9 cellular contexts compared by ENCODE assay signal in the genomic region with DNA sequence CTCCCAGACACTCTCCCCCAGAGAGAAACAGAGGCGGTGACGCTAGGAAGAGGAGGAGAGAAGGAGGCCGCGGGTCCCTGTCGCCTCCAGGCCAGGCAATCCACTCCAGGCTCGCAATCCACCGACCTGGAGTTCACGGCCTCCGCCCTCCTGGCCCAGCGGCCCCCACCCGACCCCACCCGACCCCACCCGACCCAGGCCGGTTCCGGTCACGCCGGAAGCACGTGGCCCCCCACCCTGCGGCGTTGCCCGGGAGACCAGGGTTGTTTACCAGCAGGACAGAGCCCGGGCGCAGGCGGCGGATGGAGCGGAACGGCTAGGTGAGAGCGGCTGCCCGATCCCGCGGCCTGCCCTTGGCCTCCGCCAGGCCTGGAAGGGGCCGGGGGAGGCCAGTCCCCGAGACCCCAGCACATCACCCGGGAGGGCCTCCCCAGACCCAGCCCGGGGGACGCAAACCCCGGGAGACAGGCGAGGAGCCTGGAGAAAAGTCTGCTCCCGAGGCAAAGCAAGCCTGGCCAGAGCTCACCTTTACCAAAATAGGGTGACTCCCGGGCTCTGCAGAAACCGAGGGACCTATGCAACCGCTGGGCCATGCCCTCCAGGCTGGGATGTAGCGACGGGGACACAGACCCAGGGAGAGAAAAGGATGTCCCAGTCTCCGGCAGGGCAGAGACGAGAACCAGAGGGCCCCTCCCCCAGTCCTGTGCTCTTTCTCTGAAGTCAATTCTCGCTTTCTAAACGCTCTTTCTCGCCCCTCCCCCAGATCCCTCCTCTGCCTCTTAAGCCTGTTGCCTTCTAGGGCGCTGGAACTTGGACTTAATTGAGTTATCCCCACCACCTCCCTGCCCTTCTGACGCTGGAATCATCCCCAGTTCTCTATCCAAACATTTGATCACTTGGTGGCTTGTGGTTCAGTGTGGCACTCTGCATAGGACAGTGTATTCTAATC. TPM values are rescaled to one million over a fixed set of nuclear protein-coding genes. Genes with fewer than 3 reads are reported as not detected.
DNase-seq lines count a peak whose midpoint lies in the region; ATAC-seq lines count a peak whose summit lies in the region.
"Had no signal": no experiment of that assay in that cellular context is flagged by ENCODE, and none has a peak within 500 bp of the region (broad histone marks: within the 10 kb centered on the region; RNA-seq: fewer than 3 reads in every experiment).

A gene with protein sequence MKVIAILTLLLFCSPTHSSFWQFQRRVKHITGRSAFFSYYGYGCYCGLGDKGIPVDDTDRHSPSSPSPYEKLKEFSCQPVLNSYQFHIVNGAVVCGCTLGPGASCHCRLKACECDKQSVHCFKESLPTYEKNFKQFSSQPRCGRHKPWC (minus strand): TSS at position 685 of the 949 bp plus-strand sequence. CDS start 9,155 bp downstream, outside the sequence.
A gene with protein sequence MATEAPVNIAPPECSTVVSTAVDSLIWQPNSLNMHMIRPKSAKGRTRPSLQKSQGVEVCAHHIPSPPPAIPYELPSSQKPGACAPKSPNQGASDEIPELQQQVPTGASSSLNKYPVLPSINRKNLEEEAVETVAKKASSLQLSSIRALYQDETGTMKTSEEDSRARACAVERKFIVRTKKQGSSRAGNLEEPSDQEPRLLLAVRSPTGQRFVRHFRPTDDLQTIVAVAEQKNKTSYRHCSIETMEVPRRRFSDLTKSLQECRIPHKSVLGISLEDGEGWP (plus strand): TSS at position 263 of the 949 bp plus-strand sequence. CDS start 4,466 bp downstream, outside the sequence.

- no peaks in the 10 kb centered on the region for H3K27me3 Mint-ChIP-seq in T-cell
- peaks cover 27% of the 10 kb centered on the region for H3K27me3 Mint-ChIP-seq in activated naive CD8-positive, alpha-beta T cell treated with anti-CD3 and anti-CD28 coated beads, Interleukin-2, amount 50 U/mL, for 24 hours

- intact Hi-C loops in left colon (cut with DNase I, micrococcal nuclease) = no loop called here

- peak within 1 kb of the TSS; percentile 74 to 77 (median 77) for H3K4me3 Mint-ChIP-seq in T-cell
- peak within 1 kb of the TSS; percentile 82 for H3K4me3 Mint-ChIP-seq in activated naive CD8-positive, alpha-beta T cell treated with anti-CD3 and anti-CD28 coated beads, Interleukin-2, amount 50 U/mL, for 24 hours

- peaks cover 43 to 54% (median 53%) of the 10 kb centered on the region in 3 donors for H3K4me1 Mint-ChIP-seq in T-cell
- peaks cover 50% of the 10 kb centered on the region for H3K4me1 Mint-ChIP-seq in activated naive CD8-positive, alpha-beta T cell treated with anti-CD3 and anti-CD28 coated beads, Interleukin-2, amount 50 U/mL, for 24 hours

- H3K27ac Mint-ChIP-seq in T-cell = peak within 1 kb of the TSS; percentile 75 to 85
- H3K27ac Mint-ChIP-seq in activated naive CD8-positive, alpha-beta T cell treated with anti-CD3 and anti-CD28 coated beads, Interleukin-2, amount 50 U/mL, for 24 hours = peak within 1 kb of the TSS; percentile 84

- H3K36me3 Mint-ChIP-seq in T-cell = no peaks in the 10 kb centered on the region
- H3K36me3 Mint-ChIP-seq in activated naive CD8-positive, alpha-beta T cell treated with anti-CD3 and anti-CD28 coated beads, Interleukin-2, amount 50 U/mL, for 24 hours (ENCODE audit: low read depth) = peaks cover 3% of the 10 kb centered on the region

- POLR2A ChIA-PET in T-cell (lab: Charles Lee) = no interaction called here

- peak; percentile 62 for DNase-seq in ELF-1 (ENCODE audit: low read depth, low spot score)
- DNase-seq in T-cell = peak in 33 of 34 experiments; percentile 4 to 55 (median 36)
- peak; percentile 82 for DNase-seq in activated naive CD8-positive, alpha-beta T cell treated with anti-CD3 and anti-CD28 coated beads, Interleukin-2, amount 50 U/mL, for 24 hours
- peak; percentile 86 to 87 for DNase-seq in left colon
- DNase-seq in stimulated activated CD4-positive, alpha-beta T cell treated with anti-CD3 and anti-CD28 coated beads, Interleukin-2, amount 100 ng/mL, for 4 hours (ENCODE audit: low read depth) = peak; percentile 49
- no peak for DNase-seq in UCSD-AML1 (lab: John Stamatoyannopoulos, UW; ENCODE audit: unreplicated experiment)

- H3K9me3 Mint-ChIP-seq in T-cell = no peaks in the 10 kb centered on the region
- no peaks in the 10 kb centered on the region for H3K9me3 Mint-ChIP-seq in activated naive CD8-positive, alpha-beta T cell treated with anti-CD3 and anti-CD28 coated beads, Interleukin-2, amount 50 U/mL, for 24 hours

- peak; percentile 41 to 57 (median 49) for ATAC-seq in T-cell (replicated peaks in 1 of 4)
- peak; percentile 26 for ATAC-seq in activated naive CD8-positive, alpha-beta T cell treated with anti-CD3 and anti-CD28 coated beads, Interleukin-2, amount 50 U/mL, for 24 hours
- peak; percentile 72 for ATAC-seq in left colon
- ATAC-seq in HG02852 (IDR thresholded peaks at IDR 0.05; ENCODE audit: unreplicated experiment) = no peak
- ATAC-seq in GM19463 (IDR thresholded peaks at IDR 0.05; ENCODE audit: unreplicated experiment) = no peak

- CTCF ChIA-PET in T-cell (lab: Charles Lee) = interaction anchor here in 1 of 2 donors (0.6 to 1.1 kb wide), 3 partner anchors 10 to 283 kb away, joined by 3 to 4 read pairs (median 4); no protein-coding TSS in a partner anchor

RNA-seq across cellular contexts. Expression of the first gene that starts in this region (rescaled TPM):
- under 1 TPM in 1 of 5 donors, not detected in 4; 0.85 TPM for total RNA-seq in T-cell
- total RNA-seq in left colon = under 1 TPM in 1 of 2 donors, not detected in 1; 0.28 TPM
- total RNA-seq: dermis microvascular lymphatic vessel endothelial cell had no signal

RNA-seq across cellular contexts. Expression of the second gene that starts in this region (rescaled TPM):
- total RNA-seq in T-cell (under 1 TPM; 0.06 to 0.30 (median 0.20) TPM), left colon (1 to 10 TPM; 4.2 to 4.3 TPM)

Comparison
In these comparisons a context has a peak if more than half of its experiments do, and no peak if none do; other contexts are left out.
1. Peak in DNase-seq and ATAC-seq in T-cell; RNA of the genes that start here not detected or under 1 TPM.
2. ATAC-seq: peak in activated naive CD8-positive, alpha-beta T cell treated with anti-CD3 and anti-CD28 coated beads, Interleukin-2, amount 50 U/mL, for 24 hours (single experiment) and left colon (single experiment); none in HG02852 (single experiment) and GM19463 (single experiment).